ENCODE assay signal across 10 cellular contexts in the genomic region with DNA sequence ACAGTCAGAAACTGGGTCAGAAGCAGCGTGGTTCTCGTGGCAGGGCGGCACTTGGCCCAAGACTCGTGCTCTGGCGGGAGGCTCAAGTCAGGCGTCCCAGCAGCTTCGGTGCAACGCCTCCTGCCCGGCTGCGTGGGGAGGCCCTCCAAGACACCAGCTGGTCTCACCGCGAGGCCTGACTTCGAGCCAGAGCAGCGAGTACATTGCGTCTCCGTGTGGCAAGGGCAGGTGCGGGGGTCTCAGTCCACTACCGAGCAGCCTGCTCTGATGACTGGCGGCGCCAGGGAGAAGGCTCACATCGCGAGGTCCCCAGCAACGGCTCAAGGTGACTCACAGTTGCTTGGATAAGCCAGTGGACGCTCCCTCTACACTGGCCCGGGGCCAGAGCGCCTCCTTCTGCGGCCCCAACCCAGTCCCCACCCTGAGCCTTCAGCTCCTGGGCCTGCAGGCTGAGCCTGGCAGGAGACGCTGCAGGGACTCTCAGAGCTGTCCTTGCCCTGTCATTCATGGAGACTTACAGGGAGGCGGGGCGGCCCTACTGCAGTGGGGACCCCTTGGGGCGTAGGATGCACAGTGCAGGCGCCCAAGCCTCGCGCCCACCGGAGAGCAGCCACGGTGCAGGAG. TPM values are rescaled to one million over a fixed set of nuclear protein-coding genes. Genes with fewer than 3 reads are reported as not detected.
DNase-seq lines count a peak whose midpoint lies in the region; ATAC-seq and TF ChIP-seq lines count a peak whose summit lies in the region.
"Had no signal": no experiment of that assay in that cellular context is flagged by ENCODE, and none has a peak within 500 bp of the region (broad histone marks: within the 10 kb centered on the region; RNA-seq: fewer than 3 reads in every experiment).

No MANE protein-coding gene starts in this region.

- intact Hi-C loops in Right ventricle myocardium inferior (cut with DNase I), result no loop called here
- intact Hi-C loops in cardiac septum (cut with DNase I), result no loop called here
- intact Hi-C loops in aorta (cut with DNase I), result no loop called here
- intact Hi-C loops in thyroid gland (cut with DNase I), result no loop called here

- no peak for TF ChIP-seq CTCF in thyroid gland (IDR thresholded peaks at IDR 0.05)

- H3K4me3 ChIP-seq in aorta (ENCODE audit: low read length in 2 of 2) (no peak overlapping the region), thyroid gland (replicated peaks in 1 of 3) (no peak overlapping the region)
- H3K4me3 ChIP-seq: BLaER1 had no signal

- no peaks in the 10 kb centered on the region for H3K4me1 ChIP-seq in aorta (ENCODE audit: control insufficient read depth in 1 of 2, insufficient read depth in 2 of 2, low read length in 2 of 2)
- no peaks in the 10 kb centered on the region for H3K4me1 ChIP-seq in thyroid gland

- DNase-seq in Right ventricle myocardium inferior (ENCODE audit: missing footprints) (peak; percentile 81), cardiac septum (ENCODE audit: low spot score) (no peak), cerebellar nuclear complex (lab: John Stamatoyannopoulos, UW) (peak; percentile 46 to 58), medulla oblongata (ENCODE audit: extremely low spot score) (peak; percentile 66), aorta (no peak), thyroid gland (no peak)
- DNase-seq: activated gamma-delta T cell treated with Interleukin-2 at 50 U/mL for 16 hours had no signal

- H3K36me3 ChIP-seq in aorta (ENCODE audit: control insufficient read depth in 1 of 2, insufficient read depth in 2 of 2, low read length in 1 of 2) (peaks cover 0 to 6% of the 10 kb centered on the region in 2 donors), thyroid gland (peaks cover 25 to 40% of the 10 kb centered on the region in 2 donors)

- H3K9me3 ChIP-seq in aorta (ENCODE audit: control insufficient read depth, low read length) (no peaks in the 10 kb centered on the region), thyroid gland (no peaks in the 10 kb centered on the region)

- 90 to 93% methylated on average over 36 of the region's 36 CpGs for WGBS in aorta, 2 donors
- WGBS in thyroid gland, 2 donors, result 89 to 94% methylated on average over 18 to 25 of the region's 36 CpGs

- H3K27ac ChIP-seq in aorta (ENCODE audit: low read depth in 1 of 2, low read length in 2 of 2), result no peak overlapping the region
- no peak overlapping the region for H3K27ac ChIP-seq in thyroid gland
- H3K27ac ChIP-seq: BLaER1 had no signal

- ATAC-seq in Right ventricle myocardium inferior (peak; percentile 66), aorta (ENCODE audit: low FRiP score) (peak; percentile 30), GM18861 (IDR thresholded peaks at IDR 0.05; ENCODE audit: unreplicated experiment) (no peak), HG02970 (IDR thresholded peaks at IDR 0.05; ENCODE audit: low FRiP score, unreplicated experiment) (no peak)

- no peaks in the 10 kb centered on the region for H3K27me3 ChIP-seq in aorta (ENCODE audit: control insufficient read depth in 1 of 2, insufficient read depth in 2 of 2, low read length in 1 of 2)
- no peaks in the 10 kb centered on the region for H3K27me3 ChIP-seq in thyroid gland
- H3K27me3 ChIP-seq: BLaER1 had no signal

- TF ChIP-seq POLR2A in thyroid gland (IDR thresholded peaks at IDR 0.05), result no peak

RNA-seq across cellular contexts. Expression of a gene that starts 41.9 kb away (rescaled TPM):
- total RNA-seq in Right ventricle myocardium inferior (16.7 TPM), cardiac septum (13.5 TPM), aorta (10 to 100 TPM in 1 of 2 donors, 1 to 10 TPM in 1; 6.6 to 13.7 TPM), thyroid gland (10 to 100 TPM in 3 of 4 donors, 1 to 10 TPM in 1; 7.3 to 15.6 (median 12.3) TPM)
- polyA plus RNA-seq in aorta, result 10 to 100 TPM; 14.5 to 16.2 TPM

RNA-seq across cellular contexts. Expression of a gene that starts 42.5 kb away (rescaled TPM):
- total RNA-seq in Right ventricle myocardium inferior (17.7 TPM), cardiac septum (22.1 TPM), aorta (10 to 100 TPM; 12.4 to 16.6 TPM), thyroid gland (10 to 100 TPM; 20.2 to 40.7 (median 34.0) TPM)
- 10 to 100 TPM in 1 of 2 donors, 1 to 10 TPM in 1; 4.1 to 16.8 TPM for polyA plus RNA-seq in aorta

Comparison
In these comparisons a context has a peak if more than half of its experiments do, and no peak if none do; other contexts are left out.
1. DNase-seq: peak in Right ventricle myocardium inferior (single experiment), cerebellar nuclear complex (2 of 2) and medulla oblongata (single experiment); none in cardiac septum (single experiment), aorta (0 of 2) and thyroid gland (0 of 2).
2. ATAC-seq: peak in Right ventricle myocardium inferior (single experiment) and aorta (single experiment); none in GM18861 (single experiment) and HG02970 (single experiment).